In the genomic region with DNA sequence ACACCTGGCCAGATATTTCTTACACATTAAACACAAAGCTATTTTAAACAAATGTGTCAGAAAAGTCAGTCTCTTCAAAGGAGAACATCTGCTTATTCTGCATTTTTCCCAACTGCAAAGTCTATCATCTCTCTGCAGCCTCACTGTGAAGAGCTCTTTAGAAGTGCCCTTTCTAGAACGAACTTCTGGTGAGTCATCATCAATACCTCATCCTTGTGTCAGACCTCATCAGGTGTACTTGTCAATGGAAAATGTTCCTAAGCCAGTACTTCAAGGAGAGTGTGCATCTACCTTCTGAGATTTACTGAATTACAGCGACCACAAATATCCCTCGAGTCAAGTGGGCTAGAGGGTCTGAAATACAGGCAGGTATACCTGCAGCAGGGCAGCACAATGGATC, we compare ENCODE assay signal across 14 cellular contexts.
DNase-seq lines count a peak whose midpoint lies in the region; ATAC-seq and TF ChIP-seq lines count a peak whose summit lies in the region.
"Had no signal": no experiment of that assay in that cellular context is flagged by ENCODE, and none has a peak within 500 bp of the region (broad histone marks: within the 10 kb centered on the region; RNA-seq: fewer than 3 reads in every experiment).

No MANE protein-coding gene starts in this region.

- no peak overlapping the region for H3K4me2 ChIP-seq in PC-3 (ENCODE audit: low read length)

- H3K4me1 ChIP-seq in PC-3 (ENCODE audit: insufficient read depth, low read length): peaks cover 15% of the 10 kb centered on the region
- H3K4me1 ChIP-seq: BE2C, HAP-1 had no signal

- H2AFZ ChIP-seq in PC-3 (ENCODE audit: low read length): no peak overlapping the region

- POLR2A ChIA-PET in PC-3 (lab: Charles Lee; ENCODE audit: unreplicated experiment): no interaction called here

- ATAC-seq in PC-3: no peak

- H3K79me2 ChIP-seq in PC-3 (ENCODE audit: low read length): no peaks in the 10 kb centered on the region

- peak; percentile 14 for DNase-seq in A172 (ENCODE audit: low spot score)
- DNase-seq in DMS53 treated with DMSO at 0.1 percent for 48 hours (lab: John Stamatoyannopoulos, UW; ENCODE audit: unreplicated experiment): peak; percentile 21
- peak; percentile 55 for DNase-seq in PC-3
- DNase-seq in epithelial cell of esophagus (ENCODE audit: low read depth): peak; percentile 60
- DNase-seq in NCI-H2081 treated with DMSO at 0.1 percent for 48 hours (lab: John Stamatoyannopoulos, UW): no peak
- DNase-seq in activated T-cell treated with anti-CD3 and anti-CD28 coated beads, Interleukin-2, amount 50 U/mL, for 48 hours: no peak
- no peak for DNase-seq in activated CD4-positive, alpha-beta T cell treated with anti-CD3 and anti-CD28 coated beads for 1 hour
- DNase-seq in NCI-H526 treated with DMSO at 0.1 percent for 48 hours (lab: John Stamatoyannopoulos, UW): no peak
- DNase-seq: BE2C; CD4-positive, alpha-beta memory T cell; COR-L47; DMS79 had no signal

- no peaks in the 10 kb centered on the region for H3K9me3 ChIP-seq in PC-3 (ENCODE audit: low read length)
- H3K9me3 ChIP-seq: BE2C, HAP-1 had no signal

- H3K4me3 ChIP-seq in PC-3 (ENCODE audit: low read length) (no peak overlapping the region), epithelial cell of esophagus (ENCODE audit: low read length) (no peak overlapping the region)
- H3K4me3 ChIP-seq: HAP-1 had no signal

- BruUV-seq in PC-3 (replicated peaks; lab: Mats Ljungman, UMichigan): no TSS peak

- no peak overlapping the region for H3K27ac ChIP-seq in PC-3 (ENCODE audit: low read length)
- H3K27ac ChIP-seq: C4-2B had no signal

- intact Hi-C loops in PC-3 (cut with micrococcal nuclease): loop anchor here (10.0 kb wide), 1 partner anchor 62 kb away; no protein-coding TSS in a partner anchor

- no peaks in the 10 kb centered on the region for H3F3A ChIP-seq in PC-3 (ENCODE audit: low read length, unreplicated experiment)

- H3K9me2 ChIP-seq in PC-3 (replicated peaks; ENCODE audit: low read length): no peaks in the 10 kb centered on the region

- no peaks in the 10 kb centered on the region for H4K20me1 ChIP-seq in PC-3 (ENCODE audit: low read length)

- H3K27me3 ChIP-seq in PC-3 (ENCODE audit: low read length): no peaks in the 10 kb centered on the region
- H3K27me3 ChIP-seq: BE2C had no signal

- no peak overlapping the region for H3K9ac ChIP-seq in PC-3 (ENCODE audit: low read length)

- TF ChIP-seq CTCF in PC-3 (conservative IDR thresholded peaks at IDR 0.05; ENCODE audit: low read depth, low read length) (no peak), epithelial cell of esophagus (IDR thresholded peaks at IDR 0.05; ENCODE audit: insufficient read depth, low read depth, low read length, missing control alignments) (no peak)

- CTCF ChIA-PET in PC-3 (lab: Charles Lee): no interaction called here

- no peaks in the 10 kb centered on the region for H3K36me3 ChIP-seq in PC-3 (ENCODE audit: low read depth, low read length)
- H3K36me3 ChIP-seq: BE2C, HAP-1 had no signal

Comparison
In these comparisons a context has a peak if more than half of its experiments do, and no peak if none do; other contexts are left out.
1. DNase-seq: peak in A172 (single experiment), DMS53 treated with DMSO at 0.1 percent for 48 hours (single experiment), PC-3 (single experiment) and epithelial cell of esophagus (single experiment); none in NCI-H2081 treated with DMSO at 0.1 percent for 48 hours (single experiment), activated T-cell treated with anti-CD3 and anti-CD28 coated beads, Interleukin-2, amount 50 U/mL, for 48 hours (0 of 2), activated CD4-positive, alpha-beta T cell treated with anti-CD3 and anti-CD28 coated beads for 1 hour (single experiment) and NCI-H526 treated with DMSO at 0.1 percent for 48 hours (single experiment).